1 cellular context compared by ENCODE assay signal in genomic region chr11:59802639-59803176, GRCh38.
TF ChIP-seq lines count a peak whose summit lies in the region.

No MANE protein-coding gene starts in this region.

TF ChIP-seq in HepG2, 621 proteins besides CTCF, POLR2A, EP300 and RAD21 (continued from another document):
- TF ChIP-seq NFAT5 (CRISPR knock-in tag; IDR thresholded peaks at IDR 0.05), result no peak
- TF ChIP-seq TFDP1 (CRISPR knock-in tag; IDR thresholded peaks at IDR 0.05; ENCODE audit: borderline replicate concordance), result peak; percentile 76; the same call in 1 of the 2 replicates
- no peak for TF ChIP-seq ADNP (CRISPR knock-in tag; IDR thresholded peaks at IDR 0.05)
- TF ChIP-seq MXD4 (CRISPR knock-in tag; IDR thresholded peaks at IDR 0.05), result 0 out of 2 replicates have a peak, but pooled peaks have one; percentile 35
- peak; percentile 82 for TF ChIP-seq STAG1 (CRISPR knock-in tag; IDR thresholded peaks at IDR 0.05)
- TF ChIP-seq ZSCAN9 (CRISPR knock-in tag; IDR thresholded peaks at IDR 0.05; ENCODE audit: borderline replicate concordance), result no peak
- no peak for TF ChIP-seq ZNF33B (CRISPR knock-in tag; IDR thresholded peaks at IDR 0.05)
- TF ChIP-seq ZNF556 (CRISPR knock-in tag; IDR thresholded peaks at IDR 0.05; ENCODE audit: borderline replicate concordance), result no peak
- 0 out of 2 replicates have a peak, but pooled peaks have one; percentile 11 for TF ChIP-seq MNT (IDR thresholded peaks at IDR 0.05)
- TF ChIP-seq ERF (CRISPR knock-in tag; IDR thresholded peaks at IDR 0.05), result peak; percentile 45; the same call in 1 of the 2 replicates
